In the genomic region with DNA sequence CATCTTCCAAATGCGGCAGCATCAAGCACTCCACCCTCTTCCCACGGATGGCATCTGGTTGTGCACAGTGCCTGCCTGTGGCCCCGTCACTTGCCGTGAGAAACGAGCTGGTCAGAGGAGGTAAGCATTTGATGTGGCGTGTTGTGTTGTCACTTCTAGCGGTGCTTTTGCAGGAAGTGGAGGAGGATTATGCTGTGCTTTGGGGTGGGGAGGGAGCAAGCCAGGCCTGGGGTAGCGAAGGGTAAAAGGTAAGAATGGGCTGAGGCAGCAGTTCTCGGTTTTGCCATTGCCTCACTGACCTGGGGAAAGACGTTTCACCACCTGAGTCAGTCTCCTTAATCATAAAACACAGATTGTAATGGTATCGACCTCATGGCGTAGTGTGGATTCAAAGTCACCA, we compare ENCODE assay signal across 9 cellular contexts. TPM values are rescaled to one million over a fixed set of nuclear protein-coding genes. Genes with fewer than 3 reads are reported as not detected.
DNase-seq lines count a peak whose midpoint lies in the region; ATAC-seq and TF ChIP-seq lines count a peak whose summit lies in the region.
"Had no signal": no experiment of that assay in that cellular context is flagged by ENCODE, and none has a peak within 500 bp of the region (broad histone marks: within the 10 kb centered on the region; RNA-seq: fewer than 3 reads in every experiment).

No MANE protein-coding gene starts in this region.

- POLR2A ChIA-PET in CD8-positive, alpha-beta memory T cell (lab: Charles Lee), result interaction anchor here (0.5 kb wide), 1 partner anchor 19 kb away, joined by 3 read pairs; no protein-coding TSS in a partner anchor
- POLR2A ChIA-PET in activated naive CD8-positive, alpha-beta T cell treated with anti-CD3 and anti-CD28 coated beads, Interleukin-2, amount 10 ng/mL, durations not matched to agents 7 days and 5 days (lab: Charles Lee), result interaction anchor here (0.8 to 1.8 kb wide), 11 partner anchors 18 to 248 kb away, joined by 3 to 6 read pairs (median 4); no protein-coding TSS in a partner anchor

- H3K4me3 Mint-ChIP-seq in CD8-positive, alpha-beta memory T cell, result peak overlapping the region; percentile 85 to 96 (median 95)
- peak overlapping the region; percentile 66 for H3K4me3 Mint-ChIP-seq in activated naive CD8-positive, alpha-beta T cell treated with anti-CD3 and anti-CD28 coated beads, Interleukin-2, amount 10 ng/mL, durations not matched to agents 7 days and 5 days

- ATAC-seq in activated naive CD8-positive, alpha-beta T cell treated with anti-CD3 and anti-CD28 coated beads, Interleukin-2, amount 10 ng/mL, durations not matched to agents 7 days and 5 days (ENCODE audit: low read depth), result peak; percentile 64
- no peak for ATAC-seq in GM21786 (IDR thresholded peaks at IDR 0.05; ENCODE audit: unreplicated experiment)
- ATAC-seq: pancreas had no signal

- peak; percentile 50 to 85 (median 79) for DNase-seq in CD8-positive, alpha-beta memory T cell
- DNase-seq in activated CD4-positive, alpha-beta T cell treated with anti-CD3 and anti-CD28 coated beads for 1 hour, result peak; percentile 37
- peak; percentile 68 for DNase-seq in activated naive CD8-positive, alpha-beta T cell treated with anti-CD3 and anti-CD28 coated beads, Interleukin-2, amount 10 ng/mL, durations not matched to agents 7 days and 5 days
- peak; percentile 78 for DNase-seq in stimulated activated CD4-positive, alpha-beta T cell treated with anti-CD3 and anti-CD28 coated beads, Interleukin-15, amount 100 ng/mL, for 24 hours
- DNase-seq in HK-2 (ENCODE audit: unreplicated experiment), result no peak
- DNase-seq in right atrium auricular region (ENCODE audit: low spot score), result no peak
- DNase-seq in islet precursor cell, result no peak
- DNase-seq: pancreas had no signal

- H3K36me3 ChIP-seq in CD8-positive, alpha-beta memory T cell (ENCODE audit: insufficient read depth, low read length), result peaks cover 28% of the 10 kb centered on the region
- peaks cover 40% of the 10 kb centered on the region for H3K36me3 ChIP-seq in right atrium auricular region

- peak overlapping the region; percentile 86 to 96 (median 95) for H3K27ac Mint-ChIP-seq in CD8-positive, alpha-beta memory T cell
- peak overlapping the region; percentile 90 for H3K27ac Mint-ChIP-seq in activated naive CD8-positive, alpha-beta T cell treated with anti-CD3 and anti-CD28 coated beads, Interleukin-2, amount 10 ng/mL, durations not matched to agents 7 days and 5 days

- H3K9me3 ChIP-seq in CD8-positive, alpha-beta memory T cell (ENCODE audit: low read length), result no peaks in the 10 kb centered on the region
- H3K9me3 ChIP-seq in right atrium auricular region, result no peaks in the 10 kb centered on the region
- H3K9me3 ChIP-seq: pancreas had no signal

- H3K4me1 ChIP-seq in CD8-positive, alpha-beta memory T cell (ENCODE audit: insufficient read depth, low read length), result peaks cover 52% of the 10 kb centered on the region
- peaks cover 0 to 23% of the 10 kb centered on the region in 2 donors for H3K4me1 ChIP-seq in right atrium auricular region

- peaks cover 45 to 77% (median 63%) of the 10 kb centered on the region in 3 donors for H3K4me1 Mint-ChIP-seq in CD8-positive, alpha-beta memory T cell
- H3K4me1 Mint-ChIP-seq in activated naive CD8-positive, alpha-beta T cell treated with anti-CD3 and anti-CD28 coated beads, Interleukin-2, amount 10 ng/mL, durations not matched to agents 7 days and 5 days, result peaks cover 44% of the 10 kb centered on the region

- peak overlapping the region; percentile 42 for H3K4me3 ChIP-seq in CD8-positive, alpha-beta memory T cell (ENCODE audit: low read length)
- H3K4me3 ChIP-seq in right atrium auricular region, result no peak overlapping the region
- H3K4me3 ChIP-seq: pancreas had no signal

- H3K27me3 Mint-ChIP-seq in CD8-positive, alpha-beta memory T cell, result peaks cover 0 to 2% of the 10 kb centered on the region in 2 donors
- no peaks in the 10 kb centered on the region for H3K27me3 Mint-ChIP-seq in activated naive CD8-positive, alpha-beta T cell treated with anti-CD3 and anti-CD28 coated beads, Interleukin-2, amount 10 ng/mL, durations not matched to agents 7 days and 5 days

- H3K9me3 Mint-ChIP-seq in CD8-positive, alpha-beta memory T cell, result no peaks in the 10 kb centered on the region
- no peaks in the 10 kb centered on the region for H3K9me3 Mint-ChIP-seq in activated naive CD8-positive, alpha-beta T cell treated with anti-CD3 and anti-CD28 coated beads, Interleukin-2, amount 10 ng/mL, durations not matched to agents 7 days and 5 days

- CTCF ChIA-PET in CD8-positive, alpha-beta memory T cell (lab: Charles Lee), result interaction anchor here (1.0 to 2.9 kb wide), 10 partner anchors 10 to 255 kb away, joined by 3 to 11 read pairs (median 4); no protein-coding TSS in a partner anchor

- peaks cover 0 to 54% (median 1%) of the 10 kb centered on the region in 3 donors for H3K36me3 Mint-ChIP-seq in CD8-positive, alpha-beta memory T cell
- H3K36me3 Mint-ChIP-seq in activated naive CD8-positive, alpha-beta T cell treated with anti-CD3 and anti-CD28 coated beads, Interleukin-2, amount 10 ng/mL, durations not matched to agents 7 days and 5 days, result peaks cover 12% of the 10 kb centered on the region

- no peaks in the 10 kb centered on the region for H3K27me3 ChIP-seq in CD8-positive, alpha-beta memory T cell (ENCODE audit: insufficient read depth, low read length, poor library complexity, severe bottlenecking)
- no peaks in the 10 kb centered on the region for H3K27me3 ChIP-seq in right atrium auricular region
- H3K27me3 ChIP-seq: pancreas had no signal

- peak overlapping the region; percentile 32 for H3K27ac ChIP-seq in CD8-positive, alpha-beta memory T cell (ENCODE audit: low read depth, low read length)
- no peak overlapping the region for H3K27ac ChIP-seq in right atrium auricular region
- H3K27ac ChIP-seq: pancreas had no signal

- TF ChIP-seq CTCF in right atrium auricular region (IDR thresholded peaks at IDR 0.05), result no peak

RNA-seq across cellular contexts. Expression of a gene that starts 2.3 kb away (rescaled TPM):
- 10 to 100 TPM; 31.6 to 35.3 TPM for total RNA-seq in CD8-positive, alpha-beta memory T cell
- 18.4 TPM for polyA plus RNA-seq in CD8-positive, alpha-beta memory T cell
- total RNA-seq in activated naive CD8-positive, alpha-beta T cell treated with anti-CD3 and anti-CD28 coated beads, Interleukin-2, amount 10 ng/mL, durations not matched to agents 7 days and 5 days, result 10 to 100 TPM; 44.0 to 51.4 TPM
- 10 to 100 TPM; 13.7 to 16.4 TPM for total RNA-seq in right atrium auricular region

RNA-seq across cellular contexts. Expression of a gene that starts 30.7 kb away (rescaled TPM):
- 10 to 100 TPM; 22.2 to 23.1 TPM for total RNA-seq in CD8-positive, alpha-beta memory T cell
- 34.4 TPM for polyA plus RNA-seq in CD8-positive, alpha-beta memory T cell
- 10 to 100 TPM; 30.6 to 38.8 TPM for total RNA-seq in activated naive CD8-positive, alpha-beta T cell treated with anti-CD3 and anti-CD28 coated beads, Interleukin-2, amount 10 ng/mL, durations not matched to agents 7 days and 5 days
- 10 to 100 TPM; 21.2 to 37.8 TPM for total RNA-seq in right atrium auricular region

RNA-seq across cellular contexts. Expression of a gene that starts 44.9 kb away (rescaled TPM):
- total RNA-seq in CD8-positive, alpha-beta memory T cell, result not detected
- polyA plus RNA-seq in CD8-positive, alpha-beta memory T cell, result not detected
- total RNA-seq in activated naive CD8-positive, alpha-beta T cell treated with anti-CD3 and anti-CD28 coated beads, Interleukin-2, amount 10 ng/mL, durations not matched to agents 7 days and 5 days, result not detected
- not detected for total RNA-seq in right atrium auricular region

Comparison
In these comparisons a context has a peak if more than half of its experiments do, and no peak if none do; other contexts are left out.
1. DNase-seq: peak in CD8-positive, alpha-beta memory T cell (5 of 5), activated CD4-positive, alpha-beta T cell treated with anti-CD3 and anti-CD28 coated beads for 1 hour (single experiment), activated naive CD8-positive, alpha-beta T cell treated with anti-CD3 and anti-CD28 coated beads, Interleukin-2, amount 10 ng/mL, durations not matched to agents 7 days and 5 days (single experiment) and stimulated activated CD4-positive, alpha-beta T cell treated with anti-CD3 and anti-CD28 coated beads, Interleukin-15, amount 100 ng/mL, for 24 hours (single experiment); none in HK-2 (single experiment), right atrium auricular region (single experiment) and islet precursor cell (single experiment).